In the genomic region with DNA sequence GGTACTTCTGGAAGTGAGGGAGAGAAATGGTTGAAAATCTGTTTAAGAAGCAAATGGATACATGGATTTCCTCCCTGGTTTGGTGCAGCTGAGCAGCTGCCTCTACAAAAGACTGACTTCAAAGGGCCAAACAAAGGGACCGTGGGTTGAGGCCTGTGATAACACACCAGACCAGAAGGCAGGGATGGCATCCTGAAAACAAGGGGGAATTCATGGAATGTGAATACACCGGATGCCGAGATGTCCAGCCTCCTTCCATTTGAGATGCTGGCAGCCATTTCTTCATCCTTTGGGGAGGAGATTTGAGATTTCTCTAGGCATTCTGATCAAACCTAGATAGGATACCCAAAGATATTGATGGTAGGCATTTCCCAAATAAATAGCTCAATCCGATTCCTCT, we compare ENCODE assay signal across 28 cellular contexts. TPM values are rescaled to one million over a fixed set of nuclear protein-coding genes. Genes with fewer than 3 reads are reported as not detected.
DNase-seq lines count a peak whose midpoint lies in the region; ATAC-seq and TF ChIP-seq lines count a peak whose summit lies in the region.
"Had no signal": no experiment of that assay in that cellular context is flagged by ENCODE, and none has a peak within 500 bp of the region (broad histone marks: within the 10 kb centered on the region; RNA-seq: fewer than 3 reads in every experiment).

No MANE protein-coding gene starts in this region.

- H3K4me3 Mint-ChIP-seq in Calu3 (ENCODE audit: low read depth, unreplicated experiment): no peak overlapping the region
- no peak overlapping the region for H3K4me3 Mint-ChIP-seq in WTC11
- H3K4me3 Mint-ChIP-seq in neural progenitor cell: no peak overlapping the region
- H3K4me3 Mint-ChIP-seq: activated CD4-positive, alpha-beta memory T cell treated with anti-CD3 and anti-CD28 coated beads, Interleukin-2, amount 10 ng/mL, durations not matched to agents 7 days and 5 days; activated naive CD4-positive, alpha-beta T cell treated with anti-CD3 and anti-CD28 coated beads for 36 hours; activated T-helper 1 cell treated with anti-CD3 and anti-CD28 coated beads, Interleukin-12 subunit alpha, Interleukin-12 subunit beta, Interleukin-2, Interleukin-4 antibody, amounts not matched to agents 30 ng/mL and 10 ng/mL and 1 ng/mL, durations not matched to agents 14 hours and 24 hours and 36 hours; CD4-positive, alpha-beta T cell; mesothelial cell of epicardium; stimulated activated effector memory CD8-positive, alpha-beta T cell treated with anti-CD3 and anti-CD28 coated beads, Interleukin-12 subunit alpha, Interleukin-12 subunit beta, amount 100 ng/mL, for 72 hours had no signal

- no peak for DNase-seq in Calu3
- peak; percentile 17 for DNase-seq in WTC11 (ENCODE audit: low spot score)
- DNase-seq in iPS-NIHi11 (ENCODE audit: low spot score): peak; percentile 35
- peak; percentile 79 for DNase-seq in neural progenitor cell (ENCODE audit: low spot score)
- DNase-seq in KBM-7: no peak
- no peak for DNase-seq in cardiac septum (ENCODE audit: low spot score)
- no peak for DNase-seq in BE2C
- DNase-seq in NCI-H748 treated with DMSO at 0.1 percent for 48 hours (lab: John Stamatoyannopoulos, UW): no peak
- DNase-seq: activated CD4-positive, alpha-beta memory T cell treated with anti-CD3 and anti-CD28 coated beads, Interleukin-2, amount 10 ng/mL, durations not matched to agents 7 days and 5 days; activated CD8-positive, alpha-beta memory T cell treated with anti-CD3 and anti-CD28 coated beads, Interleukin-2, amount 50 U/mL, for 4 hours; activated naive CD4-positive, alpha-beta T cell treated with anti-CD3 and anti-CD28 coated beads for 36 hours; brain microvascular endothelial cell; CD4-positive, alpha-beta T cell; dorsolateral prefrontal cortex; hippocampal formation; left lung; MM.1S; naive thymus-derived CD4-positive, alpha-beta T cell; NCI-H1417; NCI-H2029 treated with DMSO at 0.1 percent for 48 hours; NCI-H526 treated with DMSO at 0.1 percent for 48 hours; Peyer's patch; SIG-M5; upper lobe of left lung had no signal

- H3K36me3 ChIP-seq in neural progenitor cell: no peaks in the 10 kb centered on the region
- H3K36me3 ChIP-seq in BE2C: no peaks in the 10 kb centered on the region
- H3K36me3 ChIP-seq: brain microvascular endothelial cell, left lung, Peyer's patch, upper lobe of left lung had no signal

- no peak overlapping the region for H2AFZ ChIP-seq in neural progenitor cell (replicated peaks)

- intact Hi-C loops in Calu3 (cut with micrococcal nuclease; ENCODE audit: unreplicated experiment): loop anchor here (10.0 kb wide), 1 partner anchor 330 kb away; no protein-coding TSS in a partner anchor
- intact Hi-C loops in cardiac septum (cut with DNase I): no loop called here

- H3K9ac ChIP-seq in neural progenitor cell: no peak overlapping the region

- H3K27ac Mint-ChIP-seq in Calu3 (ENCODE audit: unreplicated experiment) (peak overlapping the region; percentile 87), WTC11 (peak overlapping the region; percentile 73; the same call in 1 of the 2 replicates), neural progenitor cell (no peak overlapping the region)
- H3K27ac Mint-ChIP-seq: activated CD4-positive, alpha-beta memory T cell treated with anti-CD3 and anti-CD28 coated beads, Interleukin-2, amount 10 ng/mL, durations not matched to agents 7 days and 5 days; activated naive CD4-positive, alpha-beta T cell treated with anti-CD3 and anti-CD28 coated beads for 36 hours; activated T-helper 1 cell treated with anti-CD3 and anti-CD28 coated beads, Interleukin-12 subunit alpha, Interleukin-12 subunit beta, Interleukin-2, Interleukin-4 antibody, amounts not matched to agents 30 ng/mL and 10 ng/mL and 1 ng/mL, durations not matched to agents 14 hours and 24 hours and 36 hours; CD4-positive, alpha-beta T cell; mesothelial cell of epicardium; stimulated activated effector memory CD8-positive, alpha-beta T cell treated with anti-CD3 and anti-CD28 coated beads, Interleukin-12 subunit alpha, Interleukin-12 subunit beta, amount 100 ng/mL, for 72 hours had no signal

- CTCF ChIA-PET in Calu3 (lab: Charles Lee): no interaction called here
- CTCF ChIA-PET in WTC11 (lab: Charles Lee): no interaction called here

- H3K27me3 Mint-ChIP-seq in Calu3 (ENCODE audit: unreplicated experiment) (no peaks in the 10 kb centered on the region), WTC11 (ENCODE audit: low read depth) (no peaks in the 10 kb centered on the region), neural progenitor cell (ENCODE audit: insufficient read depth, low read depth) (peaks cover 4% of the 10 kb centered on the region)
- H3K27me3 Mint-ChIP-seq: activated CD4-positive, alpha-beta memory T cell treated with anti-CD3 and anti-CD28 coated beads, Interleukin-2, amount 10 ng/mL, durations not matched to agents 7 days and 5 days; CD4-positive, alpha-beta T cell; naive thymus-derived CD4-positive, alpha-beta T cell had no signal

- ATAC-seq in WTC11: peak; percentile 83
- ATAC-seq: A549; left lung; naive thymus-derived CD4-positive, alpha-beta T cell; stimulated activated effector memory CD8-positive, alpha-beta T cell treated with anti-CD3 and anti-CD28 coated beads, Interleukin-12 subunit alpha, Interleukin-12 subunit beta, amount 100 ng/mL, for 72 hours had no signal

- H3K4me2 ChIP-seq in neural progenitor cell: no peak overlapping the region
- H3K4me2 ChIP-seq: A549 had no signal

- peak overlapping the region; percentile 64 for H3K27ac ChIP-seq in neural progenitor cell
- H3K27ac ChIP-seq: A549, brain microvascular endothelial cell, left lung, Peyer's patch, upper lobe of left lung had no signal

- H3F3A ChIP-seq in neural progenitor cell (ENCODE audit: low read depth): peaks cover 11% of the 10 kb centered on the region

- TF ChIP-seq CTCF in Calu3 (IDR thresholded peaks at IDR 0.05; ENCODE audit: unreplicated experiment) (no peak), WTC11 (IDR thresholded peaks at IDR 0.05) (no peak), neural progenitor cell (IDR thresholded peaks at IDR 0.05) (no peak), BE2C (IDR thresholded peaks at IDR 0.05; ENCODE audit: low read depth, low read length) (no peak)

- peaks cover 69% of the 10 kb centered on the region for H3K4me1 Mint-ChIP-seq in Calu3 (ENCODE audit: low read depth, unreplicated experiment)
- peaks cover 30% of the 10 kb centered on the region for H3K4me1 Mint-ChIP-seq in WTC11
- peaks cover 8% of the 10 kb centered on the region for H3K4me1 Mint-ChIP-seq in neural progenitor cell
- H3K4me1 Mint-ChIP-seq: activated CD4-positive, alpha-beta memory T cell treated with anti-CD3 and anti-CD28 coated beads, Interleukin-2, amount 10 ng/mL, durations not matched to agents 7 days and 5 days had no signal

- H4K20me1 ChIP-seq in neural progenitor cell (ENCODE audit: low read depth): no peaks in the 10 kb centered on the region

- peaks cover 10% of the 10 kb centered on the region for H3K4me1 ChIP-seq in neural progenitor cell
- no peaks in the 10 kb centered on the region for H3K4me1 ChIP-seq in BE2C

- H3K27me3 ChIP-seq in neural progenitor cell (no peaks in the 10 kb centered on the region), BE2C (no peaks in the 10 kb centered on the region)
- H3K27me3 ChIP-seq: brain microvascular endothelial cell, dorsolateral prefrontal cortex, left lung, Peyer's patch, upper lobe of left lung had no signal

- no peaks in the 10 kb centered on the region for H3K9me3 Mint-ChIP-seq in Calu3 (ENCODE audit: low read depth, unreplicated experiment)
- peaks cover 4% of the 10 kb centered on the region for H3K9me3 Mint-ChIP-seq in WTC11
- peaks cover 16% of the 10 kb centered on the region for H3K9me3 Mint-ChIP-seq in neural progenitor cell
- H3K9me3 Mint-ChIP-seq: activated T-helper 1 cell treated with anti-CD3 and anti-CD28 coated beads, Interleukin-12 subunit alpha, Interleukin-12 subunit beta, Interleukin-2, Interleukin-4 antibody, amounts not matched to agents 30 ng/mL and 10 ng/mL and 1 ng/mL, durations not matched to agents 14 hours and 24 hours and 36 hours had no signal

- POLR2A ChIA-PET in WTC11 (lab: Charles Lee): no interaction called here

- no TSS peak for BruUV-seq in Calu3 (replicated peaks; lab: Mats Ljungman, UMichigan)

- peaks cover 36% of the 10 kb centered on the region for H3K79me2 ChIP-seq in neural progenitor cell (ENCODE audit: low read depth)

- H3K36me3 Mint-ChIP-seq in Calu3 (ENCODE audit: insufficient read depth, unreplicated experiment) (peaks cover 12% of the 10 kb centered on the region), WTC11 (peaks cover 5% of the 10 kb centered on the region), neural progenitor cell (peaks cover 3% of the 10 kb centered on the region)

- in situ Hi-C loops in KBM-7 (cut with MboI; ENCODE audit: low pct_unique_long_range_greater_than_20kb, low sequenced_read_pairs): no loop called here

- H3K9me3 ChIP-seq in neural progenitor cell (ENCODE audit: low read depth) (no peaks in the 10 kb centered on the region), BE2C (no peaks in the 10 kb centered on the region)
- H3K9me3 ChIP-seq: left lung, Peyer's patch, upper lobe of left lung had no signal

- no peak overlapping the region for H3K4me3 ChIP-seq in neural progenitor cell
- no peak overlapping the region for H3K4me3 ChIP-seq in BE2C (ENCODE audit: low read depth, low read length)
- H3K4me3 ChIP-seq: A549, dorsolateral prefrontal cortex, left lung, Peyer's patch, upper lobe of left lung had no signal

TF ChIP-seq in WTC11, 78 proteins besides CTCF, POLR2A, EP300 and RAD21 (continues in another document):
- TF ChIP-seq, protein P1, sequence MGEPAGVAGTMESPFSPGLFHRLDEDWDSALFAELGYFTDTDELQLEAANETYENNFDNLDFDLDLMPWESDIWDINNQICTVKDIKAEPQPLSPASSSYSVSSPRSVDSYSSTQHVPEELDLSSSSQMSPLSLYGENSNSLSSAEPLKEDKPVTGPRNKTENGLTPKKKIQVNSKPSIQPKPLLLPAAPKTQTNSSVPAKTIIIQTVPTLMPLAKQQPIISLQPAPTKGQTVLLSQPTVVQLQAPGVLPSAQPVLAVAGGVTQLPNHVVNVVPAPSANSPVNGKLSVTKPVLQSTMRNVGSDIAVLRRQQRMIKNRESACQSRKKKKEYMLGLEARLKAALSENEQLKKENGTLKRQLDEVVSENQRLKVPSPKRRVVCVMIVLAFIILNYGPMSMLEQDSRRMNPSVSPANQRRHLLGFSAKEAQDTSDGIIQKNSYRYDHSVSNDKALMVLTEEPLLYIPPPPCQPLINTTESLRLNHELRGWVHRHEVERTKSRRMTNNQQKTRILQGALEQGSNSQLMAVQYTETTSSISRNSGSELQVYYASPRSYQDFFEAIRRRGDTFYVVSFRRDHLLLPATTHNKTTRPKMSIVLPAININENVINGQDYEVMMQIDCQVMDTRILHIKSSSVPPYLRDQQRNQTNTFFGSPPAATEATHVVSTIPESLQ (CRISPR knock-in tag; IDR thresholded peaks at IDR 0.05): no peak
- no peak for TF ChIP-seq OVOL2 (CRISPR knock-in tag; IDR thresholded peaks at IDR 0.05; ENCODE audit: borderline replicate concordance)

RNA-seq across cellular contexts. Expression of gene TAF3, which starts 36.9 kb away (rescaled TPM):
- 12.7 and 14.5 TPM in 2 replicates for total RNA-seq in Calu3 (2022)
- 8.0 to 8.9 TPM (median 8.1 TPM) in 3 replicates for total RNA-seq in WTC11 (2021)
- total RNA-seq in neural progenitor cell (ENCODE audit: low replicate concordance): 3.4 and 4.6 TPM in 2 replicates
- 12.4 TPM for total RNA-seq in cardiac septum
- polyA plus RNA-seq in BE2C (2012; ENCODE audit: insufficient read depth, insufficient read length, low read depth): 10.1 TPM

Comparison
In these comparisons a context has a peak if more than half of its experiments do, and no peak if none do; other contexts are left out.
1. DNase-seq: peak in WTC11 (single experiment), iPS-NIHi11 (single experiment) and neural progenitor cell (single experiment); none in Calu3 (single experiment), KBM-7 (single experiment), cardiac septum (single experiment), BE2C (single experiment) and NCI-H748 treated with DMSO at 0.1 percent for 48 hours (single experiment).